Comparison of ENCODE assay signal across 29 cellular contexts in genomic region chr12:74334770-74335169, GRCh38.
DNase-seq lines count a peak whose midpoint lies in the region; ATAC-seq and TF ChIP-seq lines count a peak whose summit lies in the region.
"Had no signal": no experiment of that assay in that cellular context is flagged by ENCODE, and none has a peak within 500 bp of the region (broad histone marks: within the 10 kb centered on the region; RNA-seq: fewer than 3 reads in every experiment).

No MANE protein-coding gene starts in this region.

- no peak for ATAC-seq in GM18519 (IDR thresholded peaks at IDR 0.05; ENCODE audit: low FRiP score, unreplicated experiment)
- no peak for ATAC-seq in omental fat pad (ENCODE audit: low FRiP score)
- ATAC-seq: left ventricle myocardium superior; psoas muscle; stimulated activated naive CD8-positive, alpha-beta T cell treated with anti-CD3 and anti-CD28 coated beads, Interleukin-15, Interleukin-2, amounts not matched to agents 100 U/mL and 50 U/mL, for 24 hours had no signal

- H3K9me3 ChIP-seq in adipocyte (ENCODE audit: control insufficient read depth, low read length), result no peaks in the 10 kb centered on the region
- H3K9me3 ChIP-seq: adrenal gland, Peyer's patch, psoas muscle, SJSA1, thyroid gland had no signal

- H3K36me3 ChIP-seq in adipocyte (ENCODE audit: control insufficient read depth, insufficient read depth, low read length, severe bottlenecking), result no peaks in the 10 kb centered on the region
- H3K36me3 ChIP-seq: adrenal gland, Peyer's patch, SJSA1, thyroid gland, WERI-Rb-1 had no signal

- no peak overlapping the region for H3K9ac ChIP-seq in adipocyte (ENCODE audit: low read length)

- no peak for TF ChIP-seq CTCF in LNCaP clone FGC (IDR thresholded peaks at IDR 0.05; ENCODE audit: control insufficient read depth, extremely low read depth, insufficient read depth)
- no peak for TF ChIP-seq CTCF in fibroblast of villous mesenchyme (IDR thresholded peaks at IDR 0.05; ENCODE audit: insufficient read depth, low read depth, low read length)
- no peak for TF ChIP-seq CTCF in omental fat pad (IDR thresholded peaks at IDR 0.05)

- peak; percentile 2 for DNase-seq in DMS153 treated with DMSO at 0.1 percent for 48 hours (lab: John Stamatoyannopoulos, UW; ENCODE audit: unreplicated experiment)
- DNase-seq in LNCaP clone FGC (ENCODE audit: low read depth), result peak; percentile 44
- DNase-seq in adipocyte (ENCODE audit: low read depth), result peak; percentile 37
- peak; percentile 18 for DNase-seq in fibroblast of villous mesenchyme (ENCODE audit: low read depth)
- DNase-seq in GM19238 (ENCODE audit: insufficient read length, low spot score), result no peak
- no peak for DNase-seq in omental fat pad (ENCODE audit: low spot score)
- no peak for DNase-seq in stimulated activated CD8-positive, alpha-beta memory T cell treated with anti-CD3 and anti-CD28 coated beads, Interleukin-4, amount 100 ng/mL, for 48 hours
- DNase-seq: activated CD4-positive, alpha-beta T cell treated with anti-CD3 and anti-CD28 coated beads, Interleukin-2, amount 50 U/mL, for 48 hours; activated gamma-delta T cell treated with Interleukin-2 at 50 U/mL for 16 hours; activated T-cell treated with anti-CD3 and anti-CD28 coated beads for 4 hours; adrenal gland; caudate nucleus; CD4-positive, alpha-beta memory T cell; DMS79 treated with DMSO at 0.1 percent for 48 hours; H7; Kasumi-1; left ventricle myocardium superior; NCI-H1417 treated with DMSO at 0.1 percent for 48 hours; NCI-H2227 treated with DMSO at 0.1 percent for 48 hours; Peyer's patch; psoas muscle; stimulated activated CD4-positive, alpha-beta T cell treated with anti-CD3 and anti-CD28 coated beads, Interleukin-2, amount 100 ng/mL, for 48 hours; stimulated activated naive CD8-positive, alpha-beta T cell treated with anti-CD3 and anti-CD28 coated beads, Interleukin-15, Interleukin-2, amounts not matched to agents 100 U/mL and 50 U/mL, for 24 hours; T-helper 2 cell; thyroid gland; WERI-Rb-1 had no signal

- peaks cover 3% of the 10 kb centered on the region for H3K4me1 ChIP-seq in adipocyte (ENCODE audit: control insufficient read depth, insufficient read depth, low read length)
- H3K4me1 ChIP-seq: adrenal gland, Peyer's patch, psoas muscle, thyroid gland had no signal

- H3K27me3 ChIP-seq in adipocyte (replicated peaks; ENCODE audit: control insufficient read depth, insufficient read depth, low read length), result no peaks in the 10 kb centered on the region
- H3K27me3 ChIP-seq: adrenal gland, Peyer's patch, SJSA1, thyroid gland had no signal

- H3K4me3 ChIP-seq in LNCaP clone FGC (ENCODE audit: low read depth, low read length) (no peak overlapping the region), adipocyte (ENCODE audit: low read length) (no peak overlapping the region), fibroblast of villous mesenchyme (ENCODE audit: low read depth, low read length) (no peak overlapping the region)
- H3K4me3 ChIP-seq: adrenal gland, Peyer's patch, psoas muscle, SJSA1, smooth muscle cell, thyroid gland had no signal

Comparison
In these comparisons a context has a peak if more than half of its experiments do, and no peak if none do; other contexts are left out.
1. DNase-seq: peak in DMS153 treated with DMSO at 0.1 percent for 48 hours (single experiment), LNCaP clone FGC (single experiment), adipocyte (single experiment) and fibroblast of villous mesenchyme (single experiment); none in GM19238 (single experiment), omental fat pad (single experiment) and stimulated activated CD8-positive, alpha-beta memory T cell treated with anti-CD3 and anti-CD28 coated beads, Interleukin-4, amount 100 ng/mL, for 48 hours (single experiment).